In the genomic region with DNA sequence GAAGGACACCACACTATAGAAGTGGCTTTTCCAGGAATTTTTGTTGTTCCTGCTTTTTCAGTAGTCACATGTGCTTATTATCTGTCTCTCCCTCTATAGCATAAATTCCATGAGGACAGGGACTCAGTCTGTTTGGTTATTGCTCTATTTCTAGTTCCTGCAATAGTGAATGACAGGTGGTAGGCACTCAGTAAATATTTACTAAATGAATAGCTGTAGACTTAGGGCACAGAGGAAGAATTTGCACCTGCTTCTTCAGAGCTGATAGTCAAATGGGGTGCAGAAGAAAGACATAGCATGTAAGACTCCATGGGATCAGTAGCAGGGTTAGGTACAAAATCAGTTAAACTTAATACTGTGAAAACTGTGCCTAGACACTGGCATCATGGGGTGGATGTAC, we compare ENCODE assay signal across 11 cellular contexts.
DNase-seq lines count a peak whose midpoint lies in the region; ATAC-seq and TF ChIP-seq lines count a peak whose summit lies in the region.
"Had no signal": no experiment of that assay in that cellular context is flagged by ENCODE, and none has a peak within 500 bp of the region (broad histone marks: within the 10 kb centered on the region; RNA-seq: fewer than 3 reads in every experiment).

No MANE protein-coding gene starts in this region.

- no peaks in the 10 kb centered on the region for H3K79me2 ChIP-seq in GM23338 (replicated peaks; ENCODE audit: insufficient read depth)

- H3K27ac ChIP-seq in GM23338 (ENCODE audit: low read depth) (no peak overlapping the region), gastrocnemius medialis (no peak overlapping the region)

- peaks cover 5% of the 10 kb centered on the region for H3K27me3 Mint-ChIP-seq in GM23338 (ENCODE audit: insufficient read depth, low read depth, poor library complexity)

- TF ChIP-seq CTCF in GM23338 (conservative IDR thresholded peaks at IDR 0.05; ENCODE audit: low read depth in 2 of 2): no peak
- TF ChIP-seq CTCF in gastrocnemius medialis (IDR thresholded peaks at IDR 0.05 in 4 of 5, conservative IDR thresholded peaks at IDR 0.05 in 1 of 5): no peak

- intact Hi-C loops in gastrocnemius medialis (cut with DNase I; ENCODE audit: low total_unique reads): loop anchor here (10.0 kb wide), 1 partner anchor 258 kb away; no protein-coding TSS in a partner anchor

- H3K4me2 ChIP-seq in GM23338: no peak overlapping the region

- no peaks in the 10 kb centered on the region for H3K9me2 ChIP-seq in GM23338 (ENCODE audit: insufficient read depth)

- no peaks in the 10 kb centered on the region for H3K4me1 Mint-ChIP-seq in GM23338

- no peak overlapping the region for H3K4me3 Mint-ChIP-seq in GM23338

- H3K36me3 ChIP-seq in GM23338 (ENCODE audit: insufficient read depth) (no peaks in the 10 kb centered on the region), gastrocnemius medialis (no peaks in the 10 kb centered on the region)

- H2AFZ ChIP-seq in GM23338: peak overlapping the region; percentile 83; the same call in 1 of the 2 replicates

- H3K36me3 Mint-ChIP-seq in GM23338 (ENCODE audit: low read depth): no peaks in the 10 kb centered on the region; the same call in 2 of the 3 replicates

- H3F3A ChIP-seq in GM23338 (replicated peaks; ENCODE audit: low read depth): no peaks in the 10 kb centered on the region

- in situ Hi-C loops in gastrocnemius medialis (cut with MboI; ENCODE audit: low sequenced_read_pairs in 4 of 4): no loop called here

- no peak overlapping the region for H3K27ac Mint-ChIP-seq in GM23338

- H3K4me3 ChIP-seq in GM23338 (no peak overlapping the region), gastrocnemius medialis (no peak overlapping the region)

- TF ChIP-seq POLR2A in gastrocnemius medialis (IDR thresholded peaks at IDR 0.05): no peak

- H3K9me3 ChIP-seq in gastrocnemius medialis: no peaks in the 10 kb centered on the region

- H4K20me1 ChIP-seq in GM23338 (replicated peaks; ENCODE audit: insufficient read depth): no peaks in the 10 kb centered on the region

- H3K9me3 Mint-ChIP-seq in GM23338: peaks cover 12% of the 10 kb centered on the region

- DNase-seq in NCI-H1092 treated with DMSO at 0.1 percent for 48 hours (lab: John Stamatoyannopoulos, UW): peak; percentile 46
- DNase-seq in NCI-H1092 (lab: John Stamatoyannopoulos, UW): no peak
- DNase-seq in GM23338 (ENCODE audit: low spot score): no peak
- peak; percentile 86 for DNase-seq in NCI-H774 (lab: John Stamatoyannopoulos, UW)
- DNase-seq in myocyte (ENCODE audit: low read depth): peak; percentile 53
- DNase-seq in gastrocnemius medialis: no peak
- DNase-seq: 8988T, DMS79 treated with DMSO at 0.1 percent for 48 hours, SIG-M5 had no signal

- H3K4me1 ChIP-seq in GM23338 (ENCODE audit: insufficient read depth) (no peaks in the 10 kb centered on the region), gastrocnemius medialis (no peaks in the 10 kb centered on the region)

- ATAC-seq in GM23338: no peak
- no peak for ATAC-seq in HG02852 (IDR thresholded peaks at IDR 0.05; ENCODE audit: unreplicated experiment)
- ATAC-seq in activated CD4-positive, CD25-positive, alpha-beta regulatory T cell treated with anti-CD3 and anti-CD28 coated beads, Interleukin-2, amount 50 U/mL, for 24 hours: no peak
- ATAC-seq in gastrocnemius medialis: no peak

- H3K27me3 ChIP-seq in GM23338 (ENCODE audit: insufficient read depth) (no peaks in the 10 kb centered on the region), gastrocnemius medialis (no peaks in the 10 kb centered on the region)

TF ChIP-seq in GM23338, 12 proteins besides CTCF, POLR2A, EP300 and RAD21 (continues in another document):
- TF ChIP-seq NANOG (IDR thresholded peaks at IDR 0.05; ENCODE audit: borderline replicate concordance): no peak
- no peak for TF ChIP-seq EZH2 (IDR thresholded peaks at IDR 0.05; ENCODE audit: low read depth, unreplicated experiment)
- no peak for TF ChIP-seq ZNF114 (CRISPR knock-in tag; IDR thresholded peaks at IDR 0.05)
- TF ChIP-seq POLR2AphosphoS5 (IDR thresholded peaks at IDR 0.05; ENCODE audit: low read depth): no peak
- TF ChIP-seq, protein P1, sequence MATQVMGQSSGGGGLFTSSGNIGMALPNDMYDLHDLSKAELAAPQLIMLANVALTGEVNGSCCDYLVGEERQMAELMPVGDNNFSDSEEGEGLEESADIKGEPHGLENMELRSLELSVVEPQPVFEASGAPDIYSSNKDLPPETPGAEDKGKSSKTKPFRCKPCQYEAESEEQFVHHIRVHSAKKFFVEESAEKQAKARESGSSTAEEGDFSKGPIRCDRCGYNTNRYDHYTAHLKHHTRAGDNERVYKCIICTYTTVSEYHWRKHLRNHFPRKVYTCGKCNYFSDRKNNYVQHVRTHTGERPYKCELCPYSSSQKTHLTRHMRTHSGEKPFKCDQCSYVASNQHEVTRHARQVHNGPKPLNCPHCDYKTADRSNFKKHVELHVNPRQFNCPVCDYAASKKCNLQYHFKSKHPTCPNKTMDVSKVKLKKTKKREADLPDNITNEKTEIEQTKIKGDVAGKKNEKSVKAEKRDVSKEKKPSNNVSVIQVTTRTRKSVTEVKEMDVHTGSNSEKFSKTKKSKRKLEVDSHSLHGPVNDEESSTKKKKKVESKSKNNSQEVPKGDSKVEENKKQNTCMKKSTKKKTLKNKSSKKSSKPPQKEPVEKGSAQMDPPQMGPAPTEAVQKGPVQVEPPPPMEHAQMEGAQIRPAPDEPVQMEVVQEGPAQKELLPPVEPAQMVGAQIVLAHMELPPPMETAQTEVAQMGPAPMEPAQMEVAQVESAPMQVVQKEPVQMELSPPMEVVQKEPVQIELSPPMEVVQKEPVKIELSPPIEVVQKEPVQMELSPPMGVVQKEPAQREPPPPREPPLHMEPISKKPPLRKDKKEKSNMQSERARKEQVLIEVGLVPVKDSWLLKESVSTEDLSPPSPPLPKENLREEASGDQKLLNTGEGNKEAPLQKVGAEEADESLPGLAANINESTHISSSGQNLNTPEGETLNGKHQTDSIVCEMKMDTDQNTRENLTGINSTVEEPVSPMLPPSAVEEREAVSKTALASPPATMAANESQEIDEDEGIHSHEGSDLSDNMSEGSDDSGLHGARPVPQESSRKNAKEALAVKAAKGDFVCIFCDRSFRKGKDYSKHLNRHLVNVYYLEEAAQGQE (IDR thresholded peaks at IDR 0.05; ENCODE audit: unreplicated experiment): no peak
- TF ChIP-seq, protein P2, sequence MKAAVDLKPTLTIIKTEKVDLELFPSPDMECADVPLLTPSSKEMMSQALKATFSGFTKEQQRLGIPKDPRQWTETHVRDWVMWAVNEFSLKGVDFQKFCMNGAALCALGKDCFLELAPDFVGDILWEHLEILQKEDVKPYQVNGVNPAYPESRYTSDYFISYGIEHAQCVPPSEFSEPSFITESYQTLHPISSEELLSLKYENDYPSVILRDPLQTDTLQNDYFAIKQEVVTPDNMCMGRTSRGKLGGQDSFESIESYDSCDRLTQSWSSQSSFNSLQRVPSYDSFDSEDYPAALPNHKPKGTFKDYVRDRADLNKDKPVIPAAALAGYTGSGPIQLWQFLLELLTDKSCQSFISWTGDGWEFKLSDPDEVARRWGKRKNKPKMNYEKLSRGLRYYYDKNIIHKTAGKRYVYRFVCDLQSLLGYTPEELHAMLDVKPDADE (IDR thresholded peaks at IDR 0.05): no peak
- no peak for TF ChIP-seq STAT1 (IDR thresholded peaks at IDR 0.05; ENCODE audit: unreplicated experiment)
- no peak for TF ChIP-seq ZNF331 (CRISPR knock-in tag; IDR thresholded peaks at IDR 0.05; ENCODE audit: low read depth)

Comparison
In these comparisons a context has a peak if more than half of its experiments do, and no peak if none do; other contexts are left out.
1. DNase-seq: peak in NCI-H1092 treated with DMSO at 0.1 percent for 48 hours (single experiment), NCI-H774 (single experiment) and myocyte (single experiment); none in NCI-H1092 (single experiment), GM23338 (single experiment) and gastrocnemius medialis (0 of 2).